9 cellular contexts compared by ENCODE assay signal in the genomic region with DNA sequence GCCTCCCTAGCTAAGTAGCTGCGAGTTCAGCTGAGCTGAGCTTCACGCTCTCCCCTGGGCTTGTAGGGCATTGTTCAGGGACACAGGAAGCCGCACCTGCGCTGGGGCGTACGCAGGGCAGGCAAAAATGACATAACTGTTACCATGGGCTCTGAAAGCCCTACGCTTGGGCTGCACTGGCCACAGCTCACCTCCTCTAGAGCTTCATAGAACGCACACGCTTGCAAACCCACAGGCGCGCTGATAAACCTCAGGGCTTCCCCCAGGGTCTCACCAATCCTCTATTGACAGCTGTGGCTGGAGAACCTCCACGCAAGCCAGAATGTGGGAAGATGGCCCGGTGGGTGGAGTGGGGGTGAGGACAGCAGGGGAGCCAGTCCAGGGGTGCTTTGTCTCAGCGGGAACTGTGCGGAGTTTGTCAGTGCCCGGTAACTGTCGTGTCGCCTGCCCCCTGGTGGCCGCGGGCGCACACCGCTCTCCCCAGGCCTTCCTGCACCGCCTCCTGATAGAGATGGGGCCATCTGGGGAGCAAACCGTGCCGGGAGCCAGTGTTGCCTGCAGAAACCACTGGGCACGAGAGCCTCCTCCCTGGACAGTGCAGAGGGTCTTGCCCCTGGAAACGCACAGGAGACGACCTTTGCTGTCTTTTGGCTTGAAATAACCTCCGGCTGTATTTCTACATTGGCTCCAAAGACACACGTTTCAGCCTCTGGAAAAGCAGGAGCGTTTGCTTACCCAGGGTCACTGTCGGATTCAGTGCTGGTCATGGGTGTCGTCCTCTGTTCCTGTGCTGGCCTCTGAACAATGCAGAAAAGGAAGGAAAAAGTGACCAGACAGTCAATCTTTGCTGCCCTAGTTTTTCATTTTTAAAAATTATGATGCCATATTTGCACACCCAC. TPM values are rescaled to one million over a fixed set of nuclear protein-coding genes. Genes with fewer than 3 reads are reported as not detected.
DNase-seq lines count a peak whose midpoint lies in the region; ATAC-seq and TF ChIP-seq lines count a peak whose summit lies in the region.
"Had no signal": no experiment of that assay in that cellular context is flagged by ENCODE, and none has a peak within 500 bp of the region (broad histone marks: within the 10 kb centered on the region; RNA-seq: fewer than 3 reads in every experiment).

No MANE protein-coding gene starts in this region.

- CTCF ChIA-PET in CD8-positive, alpha-beta memory T cell (lab: Charles Lee), result no interaction called here

- DNase-seq in CD8-positive, alpha-beta memory T cell, result peak; percentile 6 to 57 (median 36)
- DNase-seq in KBM-7 (peak; percentile 86), SK-N-DZ (ENCODE audit: low spot score) (peak; percentile 59), cardiac muscle cell (ENCODE audit: low read depth in 1 of 2, low spot score in 1 of 2) (peak; percentile 73 to 79), retina (peak; percentile 89), GF-D8 (lab: John Stamatoyannopoulos, UW) (no peak)
- DNase-seq in activated naive CD4-positive, alpha-beta T cell treated with Interleukin-2 at 50 U/mL for 16 hours, result peak; percentile 67

- POLR2A ChIA-PET in CD8-positive, alpha-beta memory T cell (lab: Charles Lee), result no interaction called here

- peaks cover 0 to 2% (median 0%) of the 10 kb centered on the region in 5 donors for H3K9me3 Mint-ChIP-seq in CD8-positive, alpha-beta memory T cell

- TF ChIP-seq CTCF in cardiac muscle cell (IDR thresholded peaks at IDR 0.05; ENCODE audit: low read depth, low read length), result peak; percentile 95

- H3K4me1 Mint-ChIP-seq in CD8-positive, alpha-beta memory T cell, result peaks cover 0 to 3% (median 1%) of the 10 kb centered on the region in 3 donors

- no peaks in the 10 kb centered on the region for H3K4me1 ChIP-seq in CD8-positive, alpha-beta memory T cell (ENCODE audit: insufficient read depth, low read length)
- H3K4me1 ChIP-seq in cardiac muscle cell (ENCODE audit: low read depth), result no peaks in the 10 kb centered on the region

- H3K27ac ChIP-seq in CD8-positive, alpha-beta memory T cell (ENCODE audit: low read depth, low read length), result no peak overlapping the region
- H3K27ac ChIP-seq in cardiac muscle cell, result no peak overlapping the region

- peak; percentile 62 for ATAC-seq in GM21360 (IDR thresholded peaks at IDR 0.05; ENCODE audit: unreplicated experiment)

- peaks cover 10 to 30% of the 10 kb centered on the region in 2 donors for H3K27me3 Mint-ChIP-seq in CD8-positive, alpha-beta memory T cell

- peak overlapping the region in 1 of 8 donors; percentile 80 for H3K27ac Mint-ChIP-seq in CD8-positive, alpha-beta memory T cell

- H3K36me3 ChIP-seq in CD8-positive, alpha-beta memory T cell (ENCODE audit: insufficient read depth, low read length), result no peaks in the 10 kb centered on the region
- H3K36me3 ChIP-seq in cardiac muscle cell, result no peaks in the 10 kb centered on the region

- H3K4me3 ChIP-seq in CD8-positive, alpha-beta memory T cell (ENCODE audit: low read length), result no peak overlapping the region
- H3K4me3 ChIP-seq in cardiac muscle cell, result no peak overlapping the region

- H3K36me3 Mint-ChIP-seq in CD8-positive, alpha-beta memory T cell, result no peaks in the 10 kb centered on the region

- H3K27me3 ChIP-seq in CD8-positive, alpha-beta memory T cell (ENCODE audit: insufficient read depth, low read length, poor library complexity, severe bottlenecking), result peaks cover 7% of the 10 kb centered on the region
- peaks cover 11% of the 10 kb centered on the region for H3K27me3 ChIP-seq in cardiac muscle cell

- H3K4me3 Mint-ChIP-seq in CD8-positive, alpha-beta memory T cell, result peak overlapping the region in 1 of 7 donors; percentile 20

- in situ Hi-C loops in KBM-7 (cut with MboI; ENCODE audit: low pct_unique_long_range_greater_than_20kb, low sequenced_read_pairs), result loop anchor here (10.0 kb wide), 1 partner anchor 142 kb away; the partner anchor contains the start of gene ANKRD62

- H3K9me3 ChIP-seq in CD8-positive, alpha-beta memory T cell (ENCODE audit: low read length), result no peaks in the 10 kb centered on the region
- H3K9me3 ChIP-seq in cardiac muscle cell (ENCODE audit: low read depth), result no peaks in the 10 kb centered on the region

RNA-seq across cellular contexts. Expression of gene CIDEA, which starts 17.0 kb away (rescaled TPM):
- total RNA-seq in CD8-positive, alpha-beta memory T cell, result not detected
- not detected for polyA plus RNA-seq in CD8-positive, alpha-beta memory T cell
- polyA plus RNA-seq in SK-N-DZ (2014; cell fraction: cytosol; rRNA removed), result not detected in 2 replicates
- polyA plus RNA-seq in SK-N-DZ (2014; cell fraction: nucleus; rRNA removed), result not detected in 2 replicates
- not detected in 2 replicates for total RNA-seq in cardiac muscle cell
- not detected in 2 replicates for polyA plus RNA-seq in cardiac muscle cell
- total RNA-seq: T-helper 1 cell treated with Interleukin-12 subunit alpha and Interleukin-12 subunit beta and Interleukin-4 antibody, amounts not matched to agents 30 ng/mL and 1 ng/mL, for 36 hours had no signal
